8 cellular contexts compared by ENCODE assay signal in the genomic region with DNA sequence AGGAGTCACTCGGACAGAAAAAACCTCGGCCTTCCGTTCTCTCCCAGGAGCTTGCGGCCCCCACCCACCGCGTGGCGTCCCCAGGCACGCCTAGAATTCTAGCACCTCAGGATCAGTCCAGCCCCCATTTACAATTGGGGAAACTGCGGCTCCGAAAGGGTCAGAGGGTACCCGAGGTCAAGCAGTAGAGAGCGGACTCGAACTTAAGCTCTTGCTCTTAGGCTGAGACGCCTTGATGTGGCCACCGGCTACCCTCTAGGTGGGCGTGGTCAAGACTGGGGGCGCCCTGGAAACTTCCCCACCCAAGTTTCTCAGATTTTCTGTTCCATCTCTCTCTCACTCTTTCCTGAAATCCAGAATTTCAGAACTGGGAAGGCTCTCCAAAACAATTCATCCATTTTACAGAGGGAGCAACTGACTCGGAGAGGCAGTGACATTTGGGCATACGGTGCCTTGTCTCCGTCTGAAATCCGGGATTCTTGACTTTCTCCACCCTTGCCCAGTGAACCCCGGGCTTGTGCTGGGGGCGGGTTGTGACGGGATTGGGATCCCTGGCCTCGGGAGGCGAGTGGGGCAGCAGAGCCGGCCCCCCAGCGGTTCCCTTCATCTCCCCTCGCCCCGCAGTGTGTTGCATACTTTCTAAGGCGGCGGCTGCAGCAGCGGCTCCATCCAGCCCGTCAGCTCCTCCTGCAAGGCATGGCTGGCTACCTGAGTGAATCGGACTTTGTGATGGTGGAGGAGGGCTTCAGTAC. TPM values are rescaled to one million over a fixed set of nuclear protein-coding genes. Genes with fewer than 3 reads are reported as not detected.
DNase-seq lines count a peak whose midpoint lies in the region; ATAC-seq and TF ChIP-seq lines count a peak whose summit lies in the region.

No MANE protein-coding gene starts in this region.

- no peak for TF ChIP-seq POLR2A in heart left ventricle (IDR thresholded peaks at IDR 0.05)

- H3K27ac ChIP-seq in WERI-Rb-1 (no peak overlapping the region), heart left ventricle (peak overlapping the region in 9 of 12 donors; percentile 1 to 77 (median 58)), rectal smooth muscle tissue (ENCODE audit: low read depth, low read length) (no peak overlapping the region)

- WGBS in heart left ventricle, 4 donors: 14 to 28% (median 20%) methylated on average over 25 to 35 of the region's 35 CpGs

- DNase-seq in WERI-Rb-1: no peak
- no peak for DNase-seq in heart left ventricle
- DNase-seq in left lobe of liver (ENCODE audit: low spot score): no peak
- no peak for DNase-seq in NOMO-1 treated with DMSO at 0.1 percent for 48 hours (lab: John Stamatoyannopoulos, UW; ENCODE audit: unreplicated experiment)

- H3K36me3 ChIP-seq in WERI-Rb-1: no peaks in the 10 kb centered on the region
- peaks cover 0 to 6% (median 0%) of the 10 kb centered on the region in 9 donors for H3K36me3 ChIP-seq in heart left ventricle
- no peaks in the 10 kb centered on the region for H3K36me3 ChIP-seq in rectal smooth muscle tissue (ENCODE audit: control insufficient read depth, insufficient read depth, low read length)

- H3K9ac ChIP-seq in rectal smooth muscle tissue (ENCODE audit: low read length): peak overlapping the region; percentile 95

- H3K4me1 ChIP-seq in heart left ventricle (peaks cover 0 to 27% (median 16%) of the 10 kb centered on the region in 12 donors), rectal smooth muscle tissue (ENCODE audit: control insufficient read depth, insufficient read depth, low read length) (peaks cover 10% of the 10 kb centered on the region)

- H3K4me3 ChIP-seq in GM08714 (ENCODE audit: low read length) (peak overlapping the region; percentile 60; the same call in 1 of the 2 replicates), WERI-Rb-1 (ENCODE audit: low read depth, low read length) (peak overlapping the region; percentile 60), heart left ventricle (peak overlapping the region; percentile 49 to 97 (median 75)), rectal smooth muscle tissue (ENCODE audit: low read length) (peak overlapping the region; percentile 98)

- peak in 1 of 4 donors; percentile 23 for ATAC-seq in heart left ventricle
- ATAC-seq in left lobe of liver: no peak
- no peak for ATAC-seq in GM21447 (IDR thresholded peaks at IDR 0.05; ENCODE audit: unreplicated experiment)
- no peak for ATAC-seq in HG02884 (IDR thresholded peaks at IDR 0.05; ENCODE audit: unreplicated experiment)

- intact Hi-C loops in heart left ventricle (cut with DNase I): loop anchor here in 7 of 10 donors (2.0 to 10.0 kb wide), 8 partner anchors 147 to 677 kb away; partner anchors contain the start of genes FNDC5 (in 1 of the 7), S100PBP (in 1 of the 7) and YARS1 (in 1 of the 7)

- no peaks in the 10 kb centered on the region for H3K9me3 ChIP-seq in WERI-Rb-1 (ENCODE audit: severe bottlenecking)
- H3K9me3 ChIP-seq in heart left ventricle: no peaks in the 10 kb centered on the region

- no peaks in the 10 kb centered on the region for H3K27me3 ChIP-seq in WERI-Rb-1 (ENCODE audit: insufficient read depth, low read depth, severe bottlenecking)
- peaks cover 0 to 7% (median 0%) of the 10 kb centered on the region in 9 donors for H3K27me3 ChIP-seq in heart left ventricle
- H3K27me3 ChIP-seq in rectal smooth muscle tissue (ENCODE audit: control insufficient read depth, insufficient read depth, low read length): no peaks in the 10 kb centered on the region

- no peak for TF ChIP-seq CTCF in WERI-Rb-1 (IDR thresholded peaks at IDR 0.05; ENCODE audit: low read depth, low read length)
- no peak for TF ChIP-seq CTCF in heart left ventricle (IDR thresholded peaks at IDR 0.05)

RNA-seq across cellular contexts. Expression of gene AZIN2, which starts 0.8 kb away (rescaled TPM):
- total RNA-seq in heart left ventricle (1 to 10 TPM; 1.4 to 5.4 (median 3.1) TPM), left lobe of liver (0.55 TPM)
- 1 to 10 TPM; 1.3 to 1.4 TPM for polyA plus RNA-seq in heart left ventricle

RNA-seq across cellular contexts. Expression of gene AK2, which starts 45.0 kb away (rescaled TPM):
- total RNA-seq in heart left ventricle (100 to 1,000 TPM; 101 to 189 (median 120) TPM), left lobe of liver (120 TPM)
- 100 to 1,000 TPM; 153 to 292 TPM for polyA plus RNA-seq in heart left ventricle

Comparison
In these comparisons a context has a peak if more than half of its experiments do, and no peak if none do; other contexts are left out.
1. H3K27ac ChIP-seq: peak in heart left ventricle (9 of 12); none in WERI-Rb-1 (single experiment) and rectal smooth muscle tissue (single experiment).
2. Peak in every context shown above with its lines, with median percentiles within 50 percentile points of each other: H3K4me3 ChIP-seq.